In genomic region chr19:37999309-38000213, GRCh38 we compare ENCODE assay signal across 9 cellular contexts.
DNase-seq lines count a peak whose midpoint lies in the region; ATAC-seq and TF ChIP-seq lines count a peak whose summit lies in the region.
"Had no signal": no experiment of that assay in that cellular context is flagged by ENCODE, and none has a peak within 500 bp of the region (broad histone marks: within the 10 kb centered on the region; RNA-seq: fewer than 3 reads in every experiment).

No MANE protein-coding gene starts in this region.

- CTCF ChIA-PET in activated CD8-positive, alpha-beta T cell treated with anti-CD3 and anti-CD28 coated beads, Interleukin-2, amount 10 ng/mL, durations not matched to agents 7 days and 5 days (lab: Charles Lee): no interaction called here

- no peaks in the 10 kb centered on the region for H3K9me3 Mint-ChIP-seq in activated CD8-positive, alpha-beta T cell treated with anti-CD3 and anti-CD28 coated beads, Interleukin-2, amount 10 ng/mL, durations not matched to agents 7 days and 5 days (ENCODE audit: insufficient read depth)

- peak; percentile 99 for DNase-seq in EL
- peak; percentile 95 to 96 for DNase-seq in SW 1271 (lab: John Stamatoyannopoulos, UW)
- DNase-seq in foreskin fibroblast: peak; percentile 97 to 98
- DNase-seq in renal cortical epithelial cell (ENCODE audit: low read depth): peak; percentile 97
- DNase-seq in activated CD8-positive, alpha-beta T cell treated with anti-CD3 and anti-CD28 coated beads, Interleukin-2, amount 10 ng/mL, durations not matched to agents 7 days and 5 days: no peak
- DNase-seq in mesenteric fat pad (ENCODE audit: low spot score): no peak
- no peak for DNase-seq in NOMO-1 (lab: John Stamatoyannopoulos, UW; ENCODE audit: unreplicated experiment in 2 of 2)
- DNase-seq: NCI-H1436 treated with DMSO at 0.1 percent for 48 hours had no signal

- POLR2A ChIA-PET in activated CD8-positive, alpha-beta T cell treated with anti-CD3 and anti-CD28 coated beads, Interleukin-2, amount 10 ng/mL, durations not matched to agents 7 days and 5 days (lab: Charles Lee): no interaction called here

- no peak overlapping the region for H3K4me3 Mint-ChIP-seq in activated CD8-positive, alpha-beta T cell treated with anti-CD3 and anti-CD28 coated beads, Interleukin-2, amount 10 ng/mL, durations not matched to agents 7 days and 5 days

- no peaks in the 10 kb centered on the region for H3K4me1 Mint-ChIP-seq in activated CD8-positive, alpha-beta T cell treated with anti-CD3 and anti-CD28 coated beads, Interleukin-2, amount 10 ng/mL, durations not matched to agents 7 days and 5 days (ENCODE audit: low read depth)

- H3K27me3 Mint-ChIP-seq in activated CD8-positive, alpha-beta T cell treated with anti-CD3 and anti-CD28 coated beads, Interleukin-2, amount 10 ng/mL, durations not matched to agents 7 days and 5 days (ENCODE audit: low read depth): no peaks in the 10 kb centered on the region

- no peak overlapping the region for H3K4me3 ChIP-seq in foreskin fibroblast (ENCODE audit: low read depth in 1 of 2, low read length in 2 of 2)

- no peak for ATAC-seq in activated CD8-positive, alpha-beta T cell treated with anti-CD3 and anti-CD28 coated beads, Interleukin-2, amount 10 ng/mL, durations not matched to agents 7 days and 5 days
- ATAC-seq in GM18873 (IDR thresholded peaks at IDR 0.05; ENCODE audit: low FRiP score, unreplicated experiment): no peak

- TF ChIP-seq CTCF in foreskin fibroblast (IDR thresholded peaks at IDR 0.05; ENCODE audit: low read depth, low read length): no peak

- no peak overlapping the region for H3K27ac Mint-ChIP-seq in activated CD8-positive, alpha-beta T cell treated with anti-CD3 and anti-CD28 coated beads, Interleukin-2, amount 10 ng/mL, durations not matched to agents 7 days and 5 days

- no peaks in the 10 kb centered on the region for H3K36me3 Mint-ChIP-seq in activated CD8-positive, alpha-beta T cell treated with anti-CD3 and anti-CD28 coated beads, Interleukin-2, amount 10 ng/mL, durations not matched to agents 7 days and 5 days (ENCODE audit: low read depth)

Comparison
In these comparisons a context has a peak if more than half of its experiments do, and no peak if none do; other contexts are left out.
1. DNase-seq: peak in EL (single experiment), SW 1271 (2 of 2), foreskin fibroblast (2 of 2) and renal cortical epithelial cell (single experiment); none in activated CD8-positive, alpha-beta T cell treated with anti-CD3 and anti-CD28 coated beads, Interleukin-2, amount 10 ng/mL, durations not matched to agents 7 days and 5 days (single experiment), mesenteric fat pad (single experiment) and NOMO-1 (0 of 2).